14 cellular contexts compared by ENCODE assay signal in genomic region chr5:143037071-143037470, GRCh38.
DNase-seq lines count a peak whose midpoint lies in the region; ATAC-seq, FAIRE-seq and TF ChIP-seq lines count a peak whose summit lies in the region.
"Had no signal": no experiment of that assay in that cellular context is flagged by ENCODE, and none has a peak within 500 bp of the region (broad histone marks: within the 10 kb centered on the region; RNA-seq: fewer than 3 reads in every experiment).

No MANE protein-coding gene starts in this region.

- CTCF ChIA-PET in mammary epithelial cell (lab: Charles Lee; ENCODE audit: low non-redundant PET), result no interaction called here

- BruUV-seq in mammary epithelial cell (replicated peaks; lab: Mats Ljungman, UMichigan), result no TSS peak

- in situ Hi-C loops in mammary epithelial cell (cut with MboI; ENCODE audit: low sequenced_read_pairs in 2 of 2), result no loop called here

- no peak overlapping the region for H3K4me2 ChIP-seq in mammary epithelial cell (ENCODE audit: insufficient read depth, low read depth, low read length)

- H3K27ac ChIP-seq in mammary epithelial cell (ENCODE audit: insufficient read depth, low read depth, low read length), result no peak overlapping the region
- no peak overlapping the region for H3K27ac ChIP-seq in breast epithelium
- H3K27ac ChIP-seq in kidney (ENCODE audit: low read depth in 2 of 2, low read length in 2 of 2), result no peak overlapping the region
- H3K27ac ChIP-seq: HL-60, SJCRH30 had no signal

- intact Hi-C loops in mammary epithelial cell (cut with micrococcal nuclease), result no loop called here
- intact Hi-C loops in breast epithelium (cut with DNase I; ENCODE audit: low total_unique reads), result no loop called here
- intact Hi-C loops in kidney (cut with DNase I), result no loop called here

- H3K36me3 ChIP-seq in mammary epithelial cell (ENCODE audit: insufficient read depth, low read length) (no peaks in the 10 kb centered on the region), breast epithelium (no peaks in the 10 kb centered on the region), kidney (ENCODE audit: control insufficient read depth in 1 of 2, insufficient read depth in 2 of 2, low read length in 2 of 2) (peaks cover 0 to 2% of the 10 kb centered on the region in 2 donors)
- H3K36me3 ChIP-seq: SJCRH30 had no signal

- H3K4me3 ChIP-seq in mammary epithelial cell (replicated peaks in 1 of 3; ENCODE audit: insufficient read depth in 1 of 3, low read depth in 2 of 3, low read length in 3 of 3) (no peak overlapping the region), breast epithelium (no peak overlapping the region), kidney (ENCODE audit: low read length in 2 of 2) (no peak overlapping the region)
- H3K4me3 ChIP-seq: SJCRH30 had no signal

- H3K79me2 ChIP-seq in mammary epithelial cell (ENCODE audit: insufficient read depth, low read length), result no peaks in the 10 kb centered on the region

- H3K9me3 ChIP-seq in mammary epithelial cell (replicated peaks; ENCODE audit: insufficient read depth, low read length) (peaks cover 5% of the 10 kb centered on the region), breast epithelium (no peaks in the 10 kb centered on the region), kidney (ENCODE audit: control insufficient read depth in 1 of 2, low read length in 2 of 2) (no peaks in the 10 kb centered on the region)
- H3K9me3 ChIP-seq: SJCRH30 had no signal

- H3K4me1 ChIP-seq in mammary epithelial cell (ENCODE audit: insufficient read depth, low read length), result peaks cover 16% of the 10 kb centered on the region
- H3K4me1 ChIP-seq in breast epithelium, result no peaks in the 10 kb centered on the region
- H3K4me1 ChIP-seq in kidney (ENCODE audit: control insufficient read depth in 1 of 2, insufficient read depth in 1 of 2, low read depth in 1 of 2, low read length in 2 of 2), result peaks cover 0 to 2% of the 10 kb centered on the region in 2 donors

- H3K9ac ChIP-seq in mammary epithelial cell (ENCODE audit: insufficient read depth, low read length) (no peak overlapping the region), kidney (ENCODE audit: low read length in 2 of 2) (no peak overlapping the region)

- TF ChIP-seq CTCF in mammary epithelial cell (conservative IDR thresholded peaks at IDR 0.05 in 1 of 2, IDR thresholded peaks at IDR 0.05 in 1 of 2; ENCODE audit: extremely low read depth in 1 of 2, insufficient read depth in 1 of 2, low read depth in 1 of 2, low read length in 2 of 2) (no peak), breast epithelium (IDR thresholded peaks at IDR 0.05) (no peak), kidney (IDR thresholded peaks at IDR 0.05; ENCODE audit: borderline replicate concordance, extremely low read depth, insufficient read depth) (no peak)

- peak; percentile 57 for DNase-seq in mammary epithelial cell
- DNase-seq in breast epithelium (ENCODE audit: low spot score in 2 of 2), result no peak
- DNase-seq in NCI-H187 treated with DMSO at 0.1 percent for 48 hours (lab: John Stamatoyannopoulos, UW), result peak; percentile 26
- peak; percentile 99 for DNase-seq in dermis blood vessel endothelial cell
- no peak for DNase-seq in stimulated activated naive CD8-positive, alpha-beta T cell treated with anti-CD3 and anti-CD28 coated beads, Interleukin-15, Interleukin-2, amounts not matched to agents 100 U/mL and 50 U/mL, for 24 hours
- DNase-seq in midbrain (lab: John Stamatoyannopoulos, UW), result no peak
- no peak for DNase-seq in kidney
- DNase-seq: activated CD4-positive, alpha-beta T cell treated with anti-CD3 and anti-CD28 coated beads, Interleukin-2, amount 50 U/mL, for 1 hour; C1 segment of cervical spinal cord; NCI-H2029 treated with DMSO at 0.1 percent for 48 hours; SJCRH30; stimulated activated naive CD4-positive, alpha-beta T cell had no signal

- peak; percentile 70 for ATAC-seq in stimulated activated naive CD8-positive, alpha-beta T cell treated with anti-CD3 and anti-CD28 coated beads, Interleukin-15, Interleukin-2, amounts not matched to agents 100 U/mL and 50 U/mL, for 24 hours
- no peak for ATAC-seq in GM19463 (IDR thresholded peaks at IDR 0.05; ENCODE audit: unreplicated experiment)

- H3K27me3 ChIP-seq in mammary epithelial cell (ENCODE audit: insufficient read depth, low read length) (no peaks in the 10 kb centered on the region), breast epithelium (no peaks in the 10 kb centered on the region)
- H3K27me3 ChIP-seq: SJCRH30 had no signal

- TF ChIP-seq POLR2A in breast epithelium (IDR thresholded peaks at IDR 0.05), result no peak

- no peak overlapping the region for H2AFZ ChIP-seq in mammary epithelial cell (ENCODE audit: low read depth, low read length)

- no peak for FAIRE-seq in kidney (lab: Jason Lieb, UNC)

- no peaks in the 10 kb centered on the region for H4K20me1 ChIP-seq in mammary epithelial cell (ENCODE audit: insufficient read depth, low read length)

- dilution Hi-C loops in mammary epithelial cell (cut with HindIII; ENCODE audit: low sequenced_read_pairs), result no loop called here

- 81% methylated on average over 3 of the region's 3 CpGs for WGBS in mammary epithelial cell (ENCODE audit: low coverage, missing lambda C conversion rate)

Comparison
In these comparisons a context has a peak if more than half of its experiments do, and no peak if none do; other contexts are left out.
1. DNase-seq: peak in mammary epithelial cell (single experiment), NCI-H187 treated with DMSO at 0.1 percent for 48 hours (single experiment) and dermis blood vessel endothelial cell (single experiment); none in breast epithelium (0 of 2), stimulated activated naive CD8-positive, alpha-beta T cell treated with anti-CD3 and anti-CD28 coated beads, Interleukin-15, Interleukin-2, amounts not matched to agents 100 U/mL and 50 U/mL, for 24 hours (single experiment), midbrain (single experiment) and kidney (single experiment).